ENCODE assay signal across 2 cellular contexts in genomic region chrX:136148391-136148790, GRCh38.
TF ChIP-seq lines count a peak whose summit lies in the region.

No MANE protein-coding gene starts in this region.

TF ChIP-seq in A549, 52 proteins besides CTCF, POLR2A, EP300 and RAD21 (continued from another document):
- no peak for TF ChIP-seq RCOR1 (IDR thresholded peaks at IDR 0.05; ENCODE audit: low read depth, low read length)

TF ChIP-seq in HEK293, 187 proteins besides CTCF, POLR2A, EP300 and RAD21 (continued from another document):
- TF ChIP-seq ZNF138 (tag by site-specific recombination; IDR thresholded peaks at IDR 0.05; ENCODE audit: borderline replicate concordance) (no peak), KLF16 (tag by site-specific recombination; IDR thresholded peaks at IDR 0.05) (no peak), ZNF404 (tag by site-specific recombination; IDR thresholded peaks at IDR 0.05) (no peak), BCL6B (tag by site-specific recombination; IDR thresholded peaks at IDR 0.05) (peak; percentile 79)
